8 cellular contexts compared by ENCODE assay signal in the genomic region with DNA sequence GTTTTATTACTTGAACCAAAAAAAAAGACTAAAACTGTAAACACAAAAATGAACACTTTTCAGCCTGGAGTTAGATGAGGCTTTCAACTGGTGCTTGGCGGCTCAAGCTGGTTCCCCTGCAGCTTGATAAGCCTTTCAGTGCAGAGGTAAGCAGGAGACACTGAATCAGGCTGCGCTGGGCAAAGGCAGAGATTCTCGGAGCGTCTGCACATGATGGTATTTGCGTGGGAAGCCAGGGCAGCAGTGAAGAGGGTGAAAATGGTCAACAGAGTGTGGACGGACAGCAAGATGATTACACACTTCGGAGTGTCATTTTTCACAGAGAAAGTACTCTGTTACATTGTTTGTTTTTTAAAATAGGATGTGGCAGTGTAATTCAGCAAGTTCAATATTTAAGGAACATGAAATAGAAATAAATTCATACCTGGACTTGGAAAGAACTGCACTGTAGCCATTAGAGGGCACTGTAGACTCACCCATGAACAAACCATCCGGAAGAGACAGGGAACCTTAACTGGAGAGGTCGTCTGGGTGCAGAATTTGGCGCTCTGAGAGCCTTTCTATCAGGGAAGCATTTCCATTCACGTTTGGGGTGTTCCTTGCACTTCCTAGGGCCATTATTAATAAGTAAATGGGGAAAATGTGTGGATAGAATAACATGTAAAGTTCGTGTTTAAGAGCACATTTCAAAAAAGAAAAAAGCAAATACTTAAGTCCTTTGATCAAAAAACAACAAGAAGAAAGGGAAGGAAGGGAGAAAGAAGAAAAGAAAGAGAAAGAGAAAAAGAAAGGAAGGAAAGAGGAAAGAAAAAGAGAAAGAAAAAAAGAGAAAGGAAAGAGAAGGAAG.
A peak's percentile ranks its signal among the peaks of the same experiment; 100 is the strongest.
DNase-seq lines count a peak whose midpoint lies in the region; ATAC-seq, FAIRE-seq and TF ChIP-seq lines count a peak whose summit lies in the region.

No MANE protein-coding gene starts in this region.

- H3K36me3 ChIP-seq in Peyer's patch (peaks cover 0 to 19% (median 0%) of the 10 kb centered on the region in 3 donors), body of pancreas (replicated peaks in 1 of 2; ENCODE audit: insufficient read depth in 1 of 2, low read depth in 2 of 2) (peaks cover 0 to 1% of the 10 kb centered on the region in 2 donors), suprapubic skin (peaks cover 19% of the 10 kb centered on the region)

- H3K27ac ChIP-seq in Peyer's patch (no peak overlapping the region), body of pancreas (no peak overlapping the region), suprapubic skin (no peak overlapping the region)

- H3K9me3 ChIP-seq in Peyer's patch: no peaks in the 10 kb centered on the region
- H3K9me3 ChIP-seq in body of pancreas: no peaks in the 10 kb centered on the region
- H3K9me3 ChIP-seq in suprapubic skin: no peaks in the 10 kb centered on the region

- DNase-seq in DMS114 treated with DMSO at 0.1 percent for 48 hours (lab: John Stamatoyannopoulos, UW; ENCODE audit: unreplicated experiment): peak; percentile 19
- DNase-seq in GM20000 (ENCODE audit: low spot score): peak; percentile 76
- peak; percentile 54 for DNase-seq in LNCaP clone FGC (ENCODE audit: low read depth)
- peak in 1 of 3 donors; percentile 52 for DNase-seq in Peyer's patch
- peak in 2 of 4 donors; percentile 24 to 26 for DNase-seq in body of pancreas
- no peak for DNase-seq in suprapubic skin (ENCODE audit: low spot score in 2 of 2)

- TF ChIP-seq POLR2A in Peyer's patch (IDR thresholded peaks at IDR 0.05) (no peak), body of pancreas (IDR thresholded peaks at IDR 0.05) (no peak), suprapubic skin (IDR thresholded peaks at IDR 0.05) (no peak)

- H3K4me3 ChIP-seq in LNCaP clone FGC (ENCODE audit: low read depth, low read length) (no peak overlapping the region), Peyer's patch (no peak overlapping the region), body of pancreas (no peak overlapping the region), suprapubic skin (no peak overlapping the region)

- FAIRE-seq in islet of Langerhans (lab: Jason Lieb, UNC): peak; percentile 97

- H3K27me3 ChIP-seq in Peyer's patch (no peaks in the 10 kb centered on the region), body of pancreas (no peaks in the 10 kb centered on the region), suprapubic skin (no peaks in the 10 kb centered on the region)

- H3K4me1 ChIP-seq in Peyer's patch (peaks cover 0 to 14% (median 6%) of the 10 kb centered on the region in 4 donors), body of pancreas (peaks cover 15% of the 10 kb centered on the region), suprapubic skin (peaks cover 21% of the 10 kb centered on the region)

- ATAC-seq in body of pancreas (peak; percentile 41), HG03175 (IDR thresholded peaks at IDR 0.05; ENCODE audit: unreplicated experiment) (no peak)

- no peak for TF ChIP-seq CTCF in GM20000 (IDR thresholded peaks at IDR 0.05; ENCODE audit: extremely low read depth, missing control alignments)
- peak; percentile 70 for TF ChIP-seq CTCF in LNCaP clone FGC (IDR thresholded peaks at IDR 0.05; ENCODE audit: control insufficient read depth, extremely low read depth, insufficient read depth)
- peak; percentile 17 to 69 (median 61) for TF ChIP-seq CTCF in Peyer's patch (IDR thresholded peaks at IDR 0.05)
- peak; percentile 51 to 74 (median 62) for TF ChIP-seq CTCF in body of pancreas (IDR thresholded peaks at IDR 0.05)
- TF ChIP-seq CTCF in suprapubic skin (IDR thresholded peaks at IDR 0.05): peak; percentile 19 to 37

- no peak for TF ChIP-seq EP300 in suprapubic skin (IDR thresholded peaks at IDR 0.05)

- WGBS in body of pancreas, 2 donors: 10 to 19% methylated on average over 12 of the region's 12 CpGs
- 37% methylated on average over 12 of the region's 12 CpGs for WGBS in suprapubic skin

- intact Hi-C loops in body of pancreas (cut with DNase I): no loop called here

Comparison
In these comparisons a context has a peak if more than half of its experiments do, and no peak if none do; other contexts are left out.
1. DNase-seq: peak in DMS114 treated with DMSO at 0.1 percent for 48 hours (single experiment), GM20000 (single experiment) and LNCaP clone FGC (single experiment); none in suprapubic skin (0 of 2).